ENCODE assay signal across 2 cellular contexts in the genomic region with DNA sequence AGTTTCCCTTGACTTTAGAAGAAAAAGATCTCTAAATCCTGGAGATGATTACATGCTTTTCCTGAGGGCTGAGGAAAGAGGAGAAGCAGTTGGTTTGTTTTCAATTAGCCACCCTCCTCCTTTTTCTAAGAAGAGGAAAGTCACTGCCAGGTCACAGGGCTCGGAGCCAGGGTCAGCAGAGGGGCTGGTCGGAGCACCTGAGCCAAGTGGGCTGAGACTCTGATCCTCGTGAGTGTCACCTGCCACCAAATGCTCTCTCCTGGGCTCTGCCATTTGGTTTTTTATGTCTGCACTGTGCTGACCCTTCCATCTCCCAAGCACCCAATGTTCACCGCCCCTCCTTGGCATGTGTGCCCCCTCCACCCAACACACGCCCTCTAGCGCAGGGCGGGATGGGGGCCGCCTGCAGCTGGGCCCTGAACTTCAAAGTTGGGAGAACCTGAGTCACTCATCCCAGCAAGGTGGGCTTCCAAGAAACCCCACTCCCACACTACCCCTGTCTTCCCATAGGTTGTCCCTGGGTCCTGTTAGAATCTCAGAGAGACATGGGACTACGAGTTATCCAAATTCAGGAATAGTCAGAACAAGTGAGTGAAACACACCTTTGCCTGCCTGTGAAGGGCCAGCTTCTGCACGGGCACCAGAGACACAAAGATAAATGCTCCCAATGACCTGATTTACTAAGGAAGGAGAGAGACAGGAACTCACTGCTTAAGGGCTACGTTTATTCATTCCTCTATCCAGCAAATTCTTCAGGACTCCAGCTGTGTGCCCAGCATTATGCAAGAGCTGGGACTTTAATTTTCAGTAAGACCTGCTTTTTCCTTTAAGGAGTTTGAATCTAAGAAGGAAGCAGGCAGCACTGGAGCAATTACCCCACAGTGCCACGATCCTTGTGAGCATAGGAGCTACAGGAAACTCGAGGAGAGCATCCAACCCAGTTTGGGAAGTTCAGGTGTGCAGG.
TF ChIP-seq lines count a peak whose summit lies in the region.

No MANE protein-coding gene starts in this region.

TF ChIP-seq in HEK293, 187 proteins besides CTCF, POLR2A, EP300 and RAD21:
- TF ChIP-seq, protein P1, sequence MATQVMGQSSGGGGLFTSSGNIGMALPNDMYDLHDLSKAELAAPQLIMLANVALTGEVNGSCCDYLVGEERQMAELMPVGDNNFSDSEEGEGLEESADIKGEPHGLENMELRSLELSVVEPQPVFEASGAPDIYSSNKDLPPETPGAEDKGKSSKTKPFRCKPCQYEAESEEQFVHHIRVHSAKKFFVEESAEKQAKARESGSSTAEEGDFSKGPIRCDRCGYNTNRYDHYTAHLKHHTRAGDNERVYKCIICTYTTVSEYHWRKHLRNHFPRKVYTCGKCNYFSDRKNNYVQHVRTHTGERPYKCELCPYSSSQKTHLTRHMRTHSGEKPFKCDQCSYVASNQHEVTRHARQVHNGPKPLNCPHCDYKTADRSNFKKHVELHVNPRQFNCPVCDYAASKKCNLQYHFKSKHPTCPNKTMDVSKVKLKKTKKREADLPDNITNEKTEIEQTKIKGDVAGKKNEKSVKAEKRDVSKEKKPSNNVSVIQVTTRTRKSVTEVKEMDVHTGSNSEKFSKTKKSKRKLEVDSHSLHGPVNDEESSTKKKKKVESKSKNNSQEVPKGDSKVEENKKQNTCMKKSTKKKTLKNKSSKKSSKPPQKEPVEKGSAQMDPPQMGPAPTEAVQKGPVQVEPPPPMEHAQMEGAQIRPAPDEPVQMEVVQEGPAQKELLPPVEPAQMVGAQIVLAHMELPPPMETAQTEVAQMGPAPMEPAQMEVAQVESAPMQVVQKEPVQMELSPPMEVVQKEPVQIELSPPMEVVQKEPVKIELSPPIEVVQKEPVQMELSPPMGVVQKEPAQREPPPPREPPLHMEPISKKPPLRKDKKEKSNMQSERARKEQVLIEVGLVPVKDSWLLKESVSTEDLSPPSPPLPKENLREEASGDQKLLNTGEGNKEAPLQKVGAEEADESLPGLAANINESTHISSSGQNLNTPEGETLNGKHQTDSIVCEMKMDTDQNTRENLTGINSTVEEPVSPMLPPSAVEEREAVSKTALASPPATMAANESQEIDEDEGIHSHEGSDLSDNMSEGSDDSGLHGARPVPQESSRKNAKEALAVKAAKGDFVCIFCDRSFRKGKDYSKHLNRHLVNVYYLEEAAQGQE (tag by site-specific recombination; IDR thresholded peaks at IDR 0.05) = 0 out of 2 replicates have a peak, but pooled peaks have one; percentile 11
- no peak for TF ChIP-seq KLF17 (tag by site-specific recombination; IDR thresholded peaks at IDR 0.05)
- peak; percentile 97 for TF ChIP-seq KLF1 (tag by site-specific recombination; IDR thresholded peaks at IDR 0.05)

TF ChIP-seq in WTC11, 78 proteins besides CTCF, POLR2A, EP300 and RAD21 (continued from another document):
- TF ChIP-seq TEAD1 (CRISPR knock-in tag; IDR thresholded peaks at IDR 0.05) = no peak
- TF ChIP-seq ETV6 (CRISPR knock-in tag; IDR thresholded peaks at IDR 0.05) = no peak
- TF ChIP-seq FOXJ3 (CRISPR knock-in tag; IDR thresholded peaks at IDR 0.05; ENCODE audit: borderline replicate concordance) = no peak
- no peak for TF ChIP-seq KAT7 (CRISPR knock-in tag; IDR thresholded peaks at IDR 0.05; ENCODE audit: borderline replicate concordance)
- no peak for TF ChIP-seq ZNF138 (CRISPR knock-in tag; conservative IDR thresholded peaks at IDR 0.05)
- TF ChIP-seq MLX (CRISPR knock-in tag; IDR thresholded peaks at IDR 0.05) = no peak
- TF ChIP-seq JUN (CRISPR knock-in tag; IDR thresholded peaks at IDR 0.05) = no peak
- no peak for TF ChIP-seq E2F4 (CRISPR knock-in tag; IDR thresholded peaks at IDR 0.05; ENCODE audit: borderline replicate concordance, low read depth)
- no peak for TF ChIP-seq ZNF396 (CRISPR knock-in tag; IDR thresholded peaks at IDR 0.05; ENCODE audit: borderline replicate concordance)
- no peak for TF ChIP-seq TCF7 (CRISPR knock-in tag; IDR thresholded peaks at IDR 0.05; ENCODE audit: low read depth)
- TF ChIP-seq NFYB (CRISPR knock-in tag; conservative IDR thresholded peaks at IDR 0.05; ENCODE audit: low read depth) = no peak
TF ChIP-seq in WTC11: peak in this region for 0.
